Comparison of ENCODE assay signal across 11 cellular contexts in the genomic region with DNA sequence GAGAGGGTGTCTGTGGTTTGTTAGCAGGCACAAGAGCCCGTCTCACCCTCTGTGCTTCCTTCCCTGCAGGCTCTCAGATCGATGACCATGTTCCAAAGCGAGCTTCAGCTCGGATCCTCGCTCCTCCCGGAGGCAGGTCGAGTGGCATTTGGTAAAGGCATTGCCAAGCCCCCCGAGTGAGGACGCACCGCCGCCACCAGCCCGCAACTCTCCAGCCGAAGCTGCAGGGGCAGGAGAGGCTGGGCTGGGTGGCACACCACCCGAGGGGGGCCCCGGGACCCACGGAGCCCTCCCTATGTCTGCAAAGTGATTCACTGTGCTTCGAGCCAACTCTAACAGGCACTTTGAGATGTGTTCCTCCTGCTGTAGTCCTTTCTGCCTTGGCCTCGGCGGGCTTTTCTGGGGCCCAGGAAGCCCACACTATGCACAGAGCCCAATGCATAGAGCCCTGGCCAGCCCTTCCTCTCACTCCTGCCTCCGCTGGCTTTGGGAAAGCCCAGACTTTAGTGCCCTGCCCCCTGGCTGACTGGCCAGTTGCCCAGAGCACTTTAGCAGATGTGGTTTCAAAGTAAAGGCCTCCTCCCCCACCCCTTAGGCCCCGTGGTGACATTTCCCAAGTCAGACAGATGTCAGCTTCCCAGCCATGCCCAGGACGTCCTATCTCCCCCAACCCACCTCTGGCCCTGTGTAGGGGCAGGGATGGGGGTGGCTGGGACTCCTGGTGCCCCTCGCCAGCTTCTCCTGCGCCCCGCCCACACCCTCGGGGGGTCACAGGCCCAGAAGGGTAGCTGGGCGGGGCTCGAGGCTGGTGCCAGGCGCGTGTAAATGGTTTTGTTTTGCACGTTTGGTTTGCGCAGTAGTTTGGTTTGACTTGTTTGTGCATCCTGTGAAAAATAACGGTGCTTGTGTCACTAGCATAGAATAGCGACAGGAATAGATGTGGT. TPM values are rescaled to one million over a fixed set of nuclear protein-coding genes. Genes with fewer than 3 reads are reported as not detected.
DNase-seq lines count a peak whose midpoint lies in the region; TF ChIP-seq lines count a peak whose summit lies in the region.
"Had no signal": no experiment of that assay in that cellular context is flagged by ENCODE, and none has a peak within 500 bp of the region (broad histone marks: within the 10 kb centered on the region; RNA-seq: fewer than 3 reads in every experiment).

No MANE protein-coding gene starts in this region.

- no peak overlapping the region for H3K4me3 Mint-ChIP-seq in activated naive CD8-positive, alpha-beta T cell treated with anti-CD3 and anti-CD28 coated beads for 36 hours
- H3K4me3 Mint-ChIP-seq: naive B cell had no signal

- H3K27me3 ChIP-seq in H7 (ENCODE audit: control insufficient read depth, insufficient read depth, low read length), result peaks cover 9% of the 10 kb centered on the region
- H3K27me3 ChIP-seq in stomach, result peaks cover 0 to 66% (median 17%) of the 10 kb centered on the region in 3 donors

- TF ChIP-seq EP300 in stomach (IDR thresholded peaks at IDR 0.05), result no peak

- H3K27ac Mint-ChIP-seq in activated naive CD8-positive, alpha-beta T cell treated with anti-CD3 and anti-CD28 coated beads for 36 hours, result no peak overlapping the region

- no peak for TF ChIP-seq CTCF in stomach (IDR thresholded peaks at IDR 0.05)

- H3K4me1 Mint-ChIP-seq in activated naive CD8-positive, alpha-beta T cell treated with anti-CD3 and anti-CD28 coated beads for 36 hours, result peaks cover 5% of the 10 kb centered on the region

- H3K27ac ChIP-seq in stomach, result no peak overlapping the region
- H3K27ac ChIP-seq: esophagus muscularis mucosa, KMS-11 had no signal

- TF ChIP-seq POLR2A in stomach (IDR thresholded peaks at IDR 0.05), result no peak

- intact Hi-C loops in stomach (cut with DNase I; ENCODE audit: low total_unique reads), result no loop called here

- WGBS in stomach, 5 donors, result 47 to 56% (median 54%) methylated on average over 24 to 34 of the region's 34 CpGs

- H3K9me3 ChIP-seq in stomach, result no peaks in the 10 kb centered on the region
- H3K9me3 ChIP-seq: esophagus muscularis mucosa had no signal

- DNase-seq in H7 (peak; percentile 60), RPMI8226 (peak; percentile 89), glomerular visceral epithelial cell (ENCODE audit: extremely low spot score) (peak; percentile 71), stomach (peak; percentile 66), D341Med (ENCODE audit: low spot score) (no peak)
- DNase-seq in activated effector memory CD4-positive, alpha-beta T cell treated with Interleukin-2 at 50 U/mL for 16 hours, result no peak
- no peak for DNase-seq in activated naive CD8-positive, alpha-beta T cell treated with anti-CD3 and anti-CD28 coated beads for 36 hours
- DNase-seq: naive B cell had no signal

- H3K27me3 Mint-ChIP-seq in activated naive CD8-positive, alpha-beta T cell treated with anti-CD3 and anti-CD28 coated beads for 36 hours, result peaks cover 38% of the 10 kb centered on the region

- H3K4me3 ChIP-seq in H7 (ENCODE audit: insufficient read depth, low read depth, low read length), result no peak overlapping the region
- H3K4me3 ChIP-seq in stomach, result peak overlapping the region in 1 of 4 donors; percentile 13
- H3K4me3 ChIP-seq: esophagus muscularis mucosa, GM12878 had no signal

- peaks cover 0 to 10% (median 4%) of the 10 kb centered on the region in 4 donors for H3K4me1 ChIP-seq in stomach

- no peaks in the 10 kb centered on the region for H3K36me3 ChIP-seq in H7 (replicated peaks; ENCODE audit: control insufficient read depth, insufficient read depth, low read length)
- H3K36me3 ChIP-seq in stomach, result no peaks in the 10 kb centered on the region
- H3K36me3 ChIP-seq: esophagus muscularis mucosa had no signal

- no peaks in the 10 kb centered on the region for H3K36me3 Mint-ChIP-seq in activated naive CD8-positive, alpha-beta T cell treated with anti-CD3 and anti-CD28 coated beads for 36 hours
- H3K36me3 Mint-ChIP-seq: naive B cell had no signal

- H3K9me3 Mint-ChIP-seq in activated naive CD8-positive, alpha-beta T cell treated with anti-CD3 and anti-CD28 coated beads for 36 hours, result no peaks in the 10 kb centered on the region
- H3K9me3 Mint-ChIP-seq: naive B cell had no signal

RNA-seq across cellular contexts. Expression of gene MAPRE3, which starts 23.3 kb away (rescaled TPM):
- 0.42 and 1.6 TPM in 2 replicates for total RNA-seq in H7 (2014; rRNA removed; shearing (Covaris generic))
- 10 to 100 TPM in 2 of 5 donors, 1 to 10 TPM in 3; 7.0 to 19.9 (median 9.9) TPM for total RNA-seq in stomach
- polyA plus RNA-seq in stomach, result 10 to 100 TPM; 12.3 to 24.1 (median 14.8) TPM
- total RNA-seq in activated naive CD8-positive, alpha-beta T cell treated with anti-CD3 and anti-CD28 coated beads for 36 hours, result 1 to 10 TPM; 2.0 to 2.3 TPM

Comparison
In these comparisons a context has a peak if more than half of its experiments do, and no peak if none do; other contexts are left out.
1. DNase-seq: peak in H7 (single experiment), RPMI8226 (single experiment), glomerular visceral epithelial cell (single experiment) and stomach (single experiment); none in D341Med (single experiment), activated effector memory CD4-positive, alpha-beta T cell treated with Interleukin-2 at 50 U/mL for 16 hours (single experiment) and activated naive CD8-positive, alpha-beta T cell treated with anti-CD3 and anti-CD28 coated beads for 36 hours (single experiment).